In genomic region chr5:14176888-14177287, GRCh38 we compare ENCODE assay signal across 2 cellular contexts.
TF ChIP-seq lines count a peak whose summit lies in the region.

No MANE protein-coding gene starts in this region.

TF ChIP-seq in A549, 52 proteins besides CTCF, POLR2A, EP300 and RAD21:
- TF ChIP-seq NR3C1 (IDR thresholded peaks at IDR 0.05) (no peak), JUN (IDR thresholded peaks at IDR 0.05) (no peak), RARB (CRISPR knock-in tag; IDR thresholded peaks at IDR 0.05) (no peak), PHF8 (IDR thresholded peaks at IDR 0.05; ENCODE audit: borderline replicate concordance, low read depth) (no peak), BCL3 (IDR thresholded peaks at IDR 0.05) (no peak), ESRRA (IDR thresholded peaks at IDR 0.05; ENCODE audit: borderline replicate concordance, low read length) (no peak), KDM1A (IDR thresholded peaks at IDR 0.05; ENCODE audit: low read depth) (no peak), TFCP2L1 (CRISPR knock-in tag; IDR thresholded peaks at IDR 0.05) (no peak), CHD2 (IDR thresholded peaks at IDR 0.05; ENCODE audit: low read length, partially characterized antibody) (no peak), PBX3 (IDR thresholded peaks at IDR 0.05) (no peak), MAZ (IDR thresholded peaks at IDR 0.05; ENCODE audit: borderline replicate concordance, low read depth, low read length) (no peak), RCOR1 (IDR thresholded peaks at IDR 0.05; ENCODE audit: low read depth, low read length) (no peak), REST (IDR thresholded peaks at IDR 0.05) (no peak)

TF ChIP-seq in IMR-90, 13 proteins besides CTCF, POLR2A, EP300 and RAD21:
- no peak for TF ChIP-seq SMC3 (IDR thresholded peaks at IDR 0.05; ENCODE audit: low read depth, low read length)
- TF ChIP-seq RCOR1 (IDR thresholded peaks at IDR 0.05; ENCODE audit: insufficient replicate concordance, low read length): no peak
- TF ChIP-seq CHD1 (IDR thresholded peaks at IDR 0.05; ENCODE audit: low read depth, low read length): no peak
- TF ChIP-seq NFE2L2 (IDR thresholded peaks at IDR 0.05; ENCODE audit: low read depth, low read length): no peak
- no peak for TF ChIP-seq RFX5 (IDR thresholded peaks at IDR 0.05; ENCODE audit: low read depth, low read length)
- TF ChIP-seq BHLHE40 (IDR thresholded peaks at IDR 0.05; ENCODE audit: low read depth, low read length): no peak
- TF ChIP-seq MXI1 (IDR thresholded peaks at IDR 0.05; ENCODE audit: borderline replicate concordance, low read depth, low read length): no peak
- no peak for TF ChIP-seq USF2 (IDR thresholded peaks at IDR 0.05; ENCODE audit: low read depth, low read length)
- TF ChIP-seq FOS (IDR thresholded peaks at IDR 0.05; ENCODE audit: low read depth, low read length): no peak
- TF ChIP-seq MAZ (IDR thresholded peaks at IDR 0.05; ENCODE audit: borderline replicate concordance, low read depth, low read length): no peak
- no peak for TF ChIP-seq ELK1 (IDR thresholded peaks at IDR 0.05; ENCODE audit: borderline replicate concordance, low read depth, low read length)
- no peak for TF ChIP-seq MAFK (IDR thresholded peaks at IDR 0.05; ENCODE audit: low read depth, low read length)
- TF ChIP-seq CEBPB (IDR thresholded peaks at IDR 0.05; ENCODE audit: low read depth, low read length): no peak
